25 cellular contexts compared by ENCODE assay signal in the genomic region with DNA sequence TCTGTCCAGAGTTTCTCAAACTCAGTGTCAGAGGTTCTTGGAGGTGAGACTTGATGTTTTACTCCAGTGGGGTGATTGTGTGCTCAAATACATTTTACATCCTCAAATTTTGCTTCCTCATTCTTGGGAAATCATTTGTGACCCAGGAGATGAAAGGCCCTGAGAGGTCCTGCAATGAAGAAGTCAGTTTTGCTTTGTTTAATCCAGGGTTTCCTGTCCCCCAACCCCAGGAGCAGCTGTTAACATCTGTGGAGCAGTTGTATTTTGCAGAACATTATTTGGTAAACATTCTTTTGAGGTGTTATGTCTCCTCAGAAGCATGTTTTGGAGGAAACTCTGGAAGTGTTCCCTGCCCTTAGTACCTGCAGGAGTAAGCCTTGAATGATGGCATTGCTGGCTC. TPM values are rescaled to one million over a fixed set of nuclear protein-coding genes. Genes with fewer than 3 reads are reported as not detected.
DNase-seq lines count a peak whose midpoint lies in the region; ATAC-seq and TF ChIP-seq lines count a peak whose summit lies in the region.
"Had no signal": no experiment of that assay in that cellular context is flagged by ENCODE, and none has a peak within 500 bp of the region (broad histone marks: within the 10 kb centered on the region; RNA-seq: fewer than 3 reads in every experiment).

No MANE protein-coding gene starts in this region.

- H3K36me3 ChIP-seq in stomach, result no peaks in the 10 kb centered on the region

- no peak overlapping the region for H3K4me3 Mint-ChIP-seq in dendritic cell treated with granulocyte-macrophage colony-stimulating factor and Interleukin-4, amounts not matched to agents 40 ng/mL and 50 ng/mL, for 4 days
- H3K4me3 Mint-ChIP-seq: CD4-positive, CD25-positive, alpha-beta regulatory T cell; HFFc6 had no signal

- intact Hi-C loops in dendritic cell treated with granulocyte-macrophage colony-stimulating factor and Interleukin-4, amounts not matched to agents 40 ng/mL and 50 ng/mL, for 4 days (cut with micrococcal nuclease), result no loop called here
- intact Hi-C loops in stomach (cut with DNase I; ENCODE audit: low total_unique reads) (no loop called here), left colon (cut with DNase I, micrococcal nuclease) (no loop called here)

- no peak for TF ChIP-seq CTCF in NB4 (IDR thresholded peaks at IDR 0.05; ENCODE audit: low read depth, low read length)
- no peak for TF ChIP-seq CTCF in stomach (IDR thresholded peaks at IDR 0.05)

- peak overlapping the region; percentile 42 for H3K27ac Mint-ChIP-seq in dendritic cell treated with granulocyte-macrophage colony-stimulating factor and Interleukin-4, amounts not matched to agents 40 ng/mL and 50 ng/mL, for 4 days
- H3K27ac Mint-ChIP-seq: CD4-positive, CD25-positive, alpha-beta regulatory T cell; HFFc6 had no signal

- DNase-seq in SKM-1 treated with dmso at 0.1 percent for 144 hours (lab: John Stamatoyannopoulos, UW; ENCODE audit: unreplicated experiment), result peak; percentile 40
- no peak for DNase-seq in SKM-1 (lab: John Stamatoyannopoulos, UW; ENCODE audit: unreplicated experiment)
- peak; percentile 28 for DNase-seq in NB4 (ENCODE audit: low read depth)
- DNase-seq in stomach, result no peak
- DNase-seq in left colon, result no peak
- DNase-seq: CD4-positive, CD25-positive, alpha-beta regulatory T cell; DMS79; H7; HFFc6; MM.1S; NCI-H1105; NCI-H146; NCI-H2029; NCI-H2227 treated with DMSO at 0.1 percent for 48 hours; NCI-H510A treated with DMSO at 0.1 percent for 48 hours; NCI-H774; NK-92 treated with Interleukin-12 subunit alpha and Interleukin-12 subunit beta, amount 100 ng/mL, for 24 hours; PC-9; RPMI8226; SHP77 had no signal

- peaks cover 0 to 63% (median 32%) of the 10 kb centered on the region in 4 donors for H3K4me1 ChIP-seq in stomach

- H3K4me3 ChIP-seq in NB4 (ENCODE audit: low read depth, low read length) (no peak overlapping the region), stomach (no peak overlapping the region)
- H3K4me3 ChIP-seq: K562, PC-9, SK-N-MC had no signal

- H3K9me3 ChIP-seq in stomach, result no peaks in the 10 kb centered on the region

- peaks cover 37% of the 10 kb centered on the region for H3K4me1 Mint-ChIP-seq in dendritic cell treated with granulocyte-macrophage colony-stimulating factor and Interleukin-4, amounts not matched to agents 40 ng/mL and 50 ng/mL, for 4 days (ENCODE audit: low read depth)

- H3K27me3 Mint-ChIP-seq in dendritic cell treated with granulocyte-macrophage colony-stimulating factor and Interleukin-4, amounts not matched to agents 40 ng/mL and 50 ng/mL, for 4 days, result peaks cover 27% of the 10 kb centered on the region
- H3K27me3 Mint-ChIP-seq: CD4-positive, CD25-positive, alpha-beta regulatory T cell had no signal

- H3K27ac ChIP-seq in stomach, result peak overlapping the region in 3 of 5 donors; percentile 18 to 54 (median 43)
- H3K27ac ChIP-seq: PC-9, SK-N-MC had no signal

- no peak for TF ChIP-seq POLR2A in NB4 (IDR thresholded peaks at IDR 0.05; ENCODE audit: extremely low read depth, insufficient read length)
- no peak for TF ChIP-seq POLR2A in stomach (IDR thresholded peaks at IDR 0.05)

- no peak for ATAC-seq in GM18907 (IDR thresholded peaks at IDR 0.05; ENCODE audit: unreplicated experiment)
- ATAC-seq in left colon, result no peak
- ATAC-seq in GM21825 (IDR thresholded peaks at IDR 0.05; ENCODE audit: unreplicated experiment), result no peak
- ATAC-seq: K562 had no signal

- no peaks in the 10 kb centered on the region for H3K36me3 Mint-ChIP-seq in dendritic cell treated with granulocyte-macrophage colony-stimulating factor and Interleukin-4, amounts not matched to agents 40 ng/mL and 50 ng/mL, for 4 days (ENCODE audit: low read depth)
- H3K36me3 Mint-ChIP-seq: CD4-positive, CD25-positive, alpha-beta regulatory T cell had no signal

- no peaks in the 10 kb centered on the region for H3K9me3 Mint-ChIP-seq in dendritic cell treated with granulocyte-macrophage colony-stimulating factor and Interleukin-4, amounts not matched to agents 40 ng/mL and 50 ng/mL, for 4 days
- H3K9me3 Mint-ChIP-seq: HFFc6 had no signal

- no peaks in the 10 kb centered on the region for H3K27me3 ChIP-seq in stomach

- TF ChIP-seq EP300 in stomach (IDR thresholded peaks at IDR 0.05), result no peak

RNA-seq across cellular contexts. Expression of a gene that starts 59.8 kb away (rescaled TPM):
- total RNA-seq in stomach (100 to 1,000 TPM in 1 of 5 donors, 10 to 100 TPM in 4; 32.1 to 303 (median 63.6) TPM), left colon (100 to 1,000 TPM; 127 to 128 TPM)
- 10 to 100 TPM; 17.5 to 27.6 (median 25.5) TPM for polyA plus RNA-seq in stomach
- total RNA-seq: CD4-positive, CD25-positive, alpha-beta regulatory T cell had no signal
- polyA plus RNA-seq: CD4-positive, CD25-positive, alpha-beta regulatory T cell had no signal

Comparison
In these comparisons a context has a peak if more than half of its experiments do, and no peak if none do; other contexts are left out.
1. DNase-seq: peak in SKM-1 treated with dmso at 0.1 percent for 144 hours (single experiment) and NB4 (single experiment); none in SKM-1 (single experiment), stomach (single experiment) and left colon (0 of 2).